In the genomic region with DNA sequence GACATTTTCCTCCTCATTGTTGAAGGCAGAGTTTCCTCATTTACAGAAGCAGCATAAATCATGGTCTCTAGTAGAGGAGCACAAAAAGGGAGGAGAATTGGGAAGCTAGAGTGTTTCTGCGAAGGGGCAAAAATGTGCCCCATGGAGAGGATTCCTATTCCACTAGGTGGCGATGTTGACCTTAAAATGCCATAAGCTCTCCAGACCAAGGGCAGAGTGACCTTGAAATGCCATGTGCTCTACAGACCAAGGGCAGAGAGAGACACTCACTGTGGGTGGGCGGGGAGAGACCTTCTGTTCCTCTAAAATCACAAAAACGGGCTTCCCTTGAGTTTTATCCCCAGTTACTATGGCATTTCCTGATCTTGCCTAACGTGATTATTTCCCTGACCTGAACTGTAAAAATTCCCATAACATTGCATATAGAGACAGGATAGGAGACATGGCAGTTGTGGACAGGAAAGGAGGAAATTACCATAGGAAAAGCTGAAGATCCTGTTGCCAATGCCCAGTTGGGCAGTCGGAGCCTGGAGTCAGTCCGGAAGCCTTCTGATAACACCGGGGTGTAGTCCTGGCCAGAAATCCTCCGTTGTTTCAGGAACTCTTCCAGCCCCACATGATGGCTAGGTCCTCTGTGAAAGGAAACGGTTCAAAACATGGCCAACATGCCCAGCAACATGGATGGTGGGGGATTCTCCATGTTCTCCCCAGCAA, we compare ENCODE assay signal across 8 cellular contexts.
DNase-seq lines count a peak whose midpoint lies in the region; ATAC-seq and TF ChIP-seq lines count a peak whose summit lies in the region.

No MANE protein-coding gene starts in this region.

- no peak overlapping the region for H3K27ac ChIP-seq in PC-9

- intact Hi-C loops in PC-9 (cut with micrococcal nuclease; ENCODE audit: unreplicated experiment): loop anchor here (2.0 to 5.0 kb wide), 2 partner anchors 404 to 553 kb away; no protein-coding TSS in a partner anchor

- no peaks in the 10 kb centered on the region for H3F3A ChIP-seq in PC-9 (ENCODE audit: insufficient read depth, low read depth)

- CTCF ChIA-PET in PC-9 (lab: Charles Lee): no interaction called here

- POLR2A ChIA-PET in PC-9 (lab: Charles Lee; ENCODE audit: unreplicated experiment): no interaction called here

- H3K9me2 ChIP-seq in PC-9 (ENCODE audit: insufficient read depth): no peaks in the 10 kb centered on the region

- H3K36me3 ChIP-seq in PC-9 (ENCODE audit: low read depth): no peaks in the 10 kb centered on the region

- no peak overlapping the region for H3K4me3 ChIP-seq in AG10803 (ENCODE audit: low read length)
- no peak overlapping the region for H3K4me3 ChIP-seq in PC-9

- DNase-seq in AG10803 (ENCODE audit: low read depth) (peak; percentile 0), PC-9 (peak in 1 of 2 experiments; percentile 1), fibroblast of peridontal ligament (ENCODE audit: extremely low read depth) (peak; percentile 14), stromal cell of bone marrow (ENCODE audit: low read depth) (peak; percentile 9)

- TF ChIP-seq CTCF in AG10803 (conservative IDR thresholded peaks at IDR 0.05; ENCODE audit: low read length) (peak; percentile 27; the same call in 1 of the 2 replicates), GM12873 (IDR thresholded peaks at IDR 0.05; ENCODE audit: insufficient read depth, low read depth, low read length, missing control alignments) (peak; percentile 79), PC-9 (conservative IDR thresholded peaks at IDR 0.05) (peak; percentile 63)

- H3K4me1 ChIP-seq in PC-9 (replicated peaks; ENCODE audit: insufficient read depth): no peaks in the 10 kb centered on the region

- H3K27me3 ChIP-seq in PC-9 (ENCODE audit: insufficient read depth, low read depth): no peaks in the 10 kb centered on the region

- no peaks in the 10 kb centered on the region for H3K9me3 ChIP-seq in PC-9 (ENCODE audit: insufficient read depth, low read depth)

- BruUV-seq in PC-9 (replicated peaks; lab: Mats Ljungman, UMichigan): no TSS peak

- H3K79me2 ChIP-seq in PC-9 (ENCODE audit: low read depth): no peaks in the 10 kb centered on the region

- ATAC-seq in HG03342 (IDR thresholded peaks at IDR 0.05; ENCODE audit: unreplicated experiment) (peak; percentile 80), HG03039 (IDR thresholded peaks at IDR 0.05; ENCODE audit: unreplicated experiment) (no peak)
- no peak for ATAC-seq in activated CD4-positive, CD25-positive, alpha-beta regulatory T cell treated with anti-CD3 and anti-CD28 coated beads, Interleukin-2, amount 50 U/mL, for 24 hours

- H3K4me2 ChIP-seq in PC-9: no peak overlapping the region

- no peak overlapping the region for H2AFZ ChIP-seq in PC-9

- no peaks in the 10 kb centered on the region for H4K20me1 ChIP-seq in PC-9 (ENCODE audit: insufficient read depth)

Comparison
In these comparisons a context has a peak if more than half of its experiments do, and no peak if none do; other contexts are left out.
1. CTCF ChIP-seq: peak in every context shown above with its lines; median percentile 79 in GM12873; 63 in PC-9; 27 in AG10803.